Comparison of ENCODE assay signal across 22 cellular contexts in genomic region chr2:65789923-65790675, GRCh38.
"Had no signal": no experiment of that assay in that cellular context is flagged by ENCODE, and none has a peak within 500 bp of the region (broad histone marks: within the 10 kb centered on the region; RNA-seq: fewer than 3 reads in every experiment).

No MANE protein-coding gene starts in this region.

- H3K4me3 ChIP-seq: dorsolateral prefrontal cortex, gastrocnemius medialis, left ventricle myocardium inferior, lower lobe of right lung, right atrium auricular region, thyroid gland, upper lobe of left lung, uterus had no signal

- H3K27ac Mint-ChIP-seq: memory B cell; mesothelial cell of epicardium; natural killer cell treated with Interleukin-12 subunit alpha and Interleukin-12 subunit beta and Interleukin-15 and Interleukin-18, amount 100 ng/mL, for 72 hours had no signal

- FAIRE-seq: endometrium, small intestine had no signal

- DNase-seq: cortex of kidney; dorsolateral prefrontal cortex; effector CD8-positive, alpha-beta T cell; gastrocnemius medialis; glutamatergic neuron; islet precursor cell; left cardiac atrium; left ventricle myocardium inferior; lower lobe of right lung; small intestine; stimulated activated CD4-positive, alpha-beta T cell treated with anti-CD3 and anti-CD28 coated beads, Interleukin-12 subunit alpha, Interleukin-12 subunit beta, amount 100 ng/mL, for 4 hours; stimulated activated naive CD4-positive, alpha-beta T cell treated with Interleukin-2 at 50 U/mL for 16 hours; thyroid gland; uterus had no signal

- H3K36me3 Mint-ChIP-seq: memory B cell; mesothelial cell of epicardium; natural killer cell treated with Interleukin-12 subunit alpha and Interleukin-12 subunit beta and Interleukin-15 and Interleukin-18, amount 100 ng/mL, for 72 hours had no signal

- H3K27me3 ChIP-seq: dorsolateral prefrontal cortex, gastrocnemius medialis, neutrophil, right atrium auricular region, thyroid gland, upper lobe of left lung, uterus had no signal

- H3K36me3 ChIP-seq: gastrocnemius medialis, left ventricle myocardium inferior, lower lobe of right lung, neutrophil, right atrium auricular region, thyroid gland, upper lobe of left lung, uterus had no signal

- H3K9me3 ChIP-seq: gastrocnemius medialis, left ventricle myocardium inferior, lower lobe of right lung, neutrophil, right atrium auricular region, thyroid gland, upper lobe of left lung, uterus had no signal

- H3K9me3 Mint-ChIP-seq: memory B cell had no signal

- H3K27ac ChIP-seq: dorsolateral prefrontal cortex, gastrocnemius medialis, left ventricle myocardium inferior, lower lobe of right lung, neutrophil, right atrium auricular region, thyroid gland, upper lobe of left lung, uterus had no signal

- H3K4me1 Mint-ChIP-seq: memory B cell had no signal

- ATAC-seq: esophagus mucosa, gastrocnemius medialis, left cardiac atrium had no signal

- H3K4me1 ChIP-seq: gastrocnemius medialis, left ventricle myocardium inferior, lower lobe of right lung, right atrium auricular region, thyroid gland, upper lobe of left lung, uterus had no signal

- H3K4me3 Mint-ChIP-seq: memory B cell; mesothelial cell of epicardium; natural killer cell treated with Interleukin-12 subunit alpha and Interleukin-12 subunit beta and Interleukin-15 and Interleukin-18, amount 100 ng/mL, for 72 hours had no signal
